In the genomic region with DNA sequence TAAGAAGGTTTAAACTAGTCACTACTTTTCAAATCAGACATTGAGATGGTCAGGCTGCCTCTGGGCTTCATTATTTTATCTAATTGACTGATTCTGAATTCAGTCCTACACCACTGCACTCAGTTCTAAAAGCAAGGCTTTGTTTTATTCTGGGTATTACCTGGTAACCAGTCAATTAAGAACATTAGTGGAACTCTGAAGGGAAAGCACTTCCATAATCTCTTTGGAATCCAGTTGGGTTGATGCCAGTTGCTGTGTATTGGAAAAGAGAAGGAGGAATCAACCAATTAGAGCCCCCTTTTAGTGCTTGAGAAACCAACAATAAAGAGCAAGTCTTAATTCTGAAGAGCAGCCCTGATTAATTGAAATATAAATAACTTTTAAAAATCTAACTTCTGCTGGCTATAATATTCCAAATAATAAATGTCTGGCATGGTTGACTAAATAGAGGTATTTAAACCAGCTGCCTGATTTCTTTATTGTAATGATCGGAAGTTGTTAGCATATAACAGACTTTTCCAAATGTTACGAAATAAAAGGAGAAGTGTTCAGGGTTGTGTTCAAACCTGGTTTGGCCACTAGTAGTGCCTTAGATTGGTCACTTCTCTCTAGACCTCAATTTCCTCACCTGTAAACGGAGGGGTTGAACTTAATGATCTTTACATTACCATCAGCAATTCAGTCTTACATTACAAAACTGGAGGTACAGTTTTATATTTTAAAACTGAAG, we compare ENCODE assay signal across 8 cellular contexts. TPM values are rescaled to one million over a fixed set of nuclear protein-coding genes. Genes with fewer than 3 reads are reported as not detected.
DNase-seq lines count a peak whose midpoint lies in the region; ATAC-seq, FAIRE-seq and TF ChIP-seq lines count a peak whose summit lies in the region.
"Had no signal": no experiment of that assay in that cellular context is flagged by ENCODE, and none has a peak within 500 bp of the region (broad histone marks: within the 10 kb centered on the region; RNA-seq: fewer than 3 reads in every experiment).

No MANE protein-coding gene starts in this region.

- H2BK120ac ChIP-seq in IMR-90 (ENCODE audit: low read depth, low read length), result no peak overlapping the region

- no peak for TF ChIP-seq RAD21 in IMR-90 (IDR thresholded peaks at IDR 0.05; ENCODE audit: low read length)
- no peak for TF ChIP-seq RAD21 in SK-N-SH (IDR thresholded peaks at IDR 0.05; ENCODE audit: low read length)

- H3K9me1 ChIP-seq in IMR-90 (ENCODE audit: insufficient read depth, low read length), result peaks cover 7% of the 10 kb centered on the region; the same call in 1 of the 2 replicates

- no peak overlapping the region; the same call in 1 of the 2 replicates for H3K4ac ChIP-seq in IMR-90 (ENCODE audit: low read depth, low read length)

- TF ChIP-seq EP300 in SK-N-SH (IDR thresholded peaks at IDR 0.05; ENCODE audit: borderline replicate concordance in 1 of 2, low read depth in 1 of 2, low read length in 1 of 2), result no peak

- H2AFZ ChIP-seq in IMR-90 (replicated peaks; ENCODE audit: low read length, poor library complexity) (no peak overlapping the region), SK-N-SH (ENCODE audit: low read depth) (no peak overlapping the region)

- H2BK15ac ChIP-seq in IMR-90 (ENCODE audit: low read depth, low read length), result no peak overlapping the region

- DNase-seq in IMR-90 (peak; percentile 16), SK-N-SH (no peak), right atrium auricular region (ENCODE audit: low spot score) (no peak), ureter (ENCODE audit: low spot score) (no peak), kidney (no peak)
- DNase-seq: activated CD4-positive, alpha-beta T cell treated with anti-CD3 and anti-CD28 coated beads, Interleukin-2, amount 10 ng/mL, durations not matched to agents 7 days and 5 days had no signal

- no peak for TF ChIP-seq POLR2A in IMR-90 (IDR thresholded peaks at IDR 0.05; ENCODE audit: low read depth, low read length)

- FAIRE-seq in kidney (lab: Jason Lieb, UNC), result no peak

- H3K9me3 ChIP-seq in IMR-90 (ENCODE audit: control insufficient read depth, insufficient read depth, low read length) (no peaks in the 10 kb centered on the region), SK-N-SH (no peaks in the 10 kb centered on the region), right atrium auricular region (no peaks in the 10 kb centered on the region), subcutaneous abdominal adipose tissue (ENCODE audit: control insufficient read depth in 5 of 5, low read length in 5 of 5) (no peaks in the 10 kb centered on the region), kidney (ENCODE audit: control insufficient read depth in 1 of 2, low read length in 2 of 2) (no peaks in the 10 kb centered on the region)

- in situ Hi-C loops in IMR-90 (cut with MboI; ENCODE audit: low sequenced_read_pairs), result no loop called here

- POLR2A ChIA-PET in IMR-90 (lab: Charles Lee; ENCODE audit: unreplicated experiment) (no interaction called here), SK-N-SH (lab: Yijun Ruan, JAX) (no interaction called here)

- H4K20me1 ChIP-seq in IMR-90 (ENCODE audit: insufficient read depth, low read length) (no peaks in the 10 kb centered on the region), SK-N-SH (ENCODE audit: insufficient read depth) (no peaks in the 10 kb centered on the region)

- no peak overlapping the region for H3K9ac ChIP-seq in IMR-90 (ENCODE audit: low read depth, low read length)
- peak overlapping the region; percentile 90 for H3K9ac ChIP-seq in SK-N-SH
- H3K9ac ChIP-seq in subcutaneous abdominal adipose tissue (ENCODE audit: low read length in 5 of 5), result peak overlapping the region in 2 of 5 donors; percentile 28 to 72
- H3K9ac ChIP-seq in kidney (ENCODE audit: low read length in 2 of 2), result peak overlapping the region in 1 of 2 donors; percentile 35

- H3K36me3 ChIP-seq in IMR-90 (ENCODE audit: control insufficient read depth, insufficient read depth, low read length) (peaks cover 2% of the 10 kb centered on the region; the same call in 1 of the 2 replicates), SK-N-SH (replicated peaks in 1 of 2; ENCODE audit: control insufficient read depth in 1 of 2, insufficient read depth in 2 of 2, low read length in 1 of 2) (peaks cover 0 to 10% of the 10 kb centered on the region in 2 experiments), right atrium auricular region (no peaks in the 10 kb centered on the region), subcutaneous abdominal adipose tissue (ENCODE audit: control insufficient read depth in 5 of 5, insufficient read depth in 5 of 5, low read length in 5 of 5) (peaks cover 0 to 5% (median 0%) of the 10 kb centered on the region in 5 donors), kidney (ENCODE audit: control insufficient read depth in 1 of 2, insufficient read depth in 2 of 2, low read length in 2 of 2) (peaks cover 0 to 18% of the 10 kb centered on the region in 2 donors)

- no peak overlapping the region for H3K27ac ChIP-seq in IMR-90 (ENCODE audit: insufficient read depth, low read length)
- H3K27ac ChIP-seq in SK-N-SH (ENCODE audit: low read depth in 2 of 2, low read length in 1 of 2), result peak overlapping the region; percentile 94 to 96
- peak overlapping the region; percentile 81 to 86 for H3K27ac ChIP-seq in right atrium auricular region
- H3K27ac ChIP-seq in subcutaneous abdominal adipose tissue (ENCODE audit: low read depth, low read length), result peak overlapping the region; percentile 94
- H3K27ac ChIP-seq in kidney (ENCODE audit: low read depth in 2 of 2, low read length in 2 of 2), result peak overlapping the region in 1 of 2 donors; percentile 78

- H3K27me3 ChIP-seq in IMR-90 (ENCODE audit: control insufficient read depth, insufficient read depth, low read length) (no peaks in the 10 kb centered on the region), SK-N-SH (ENCODE audit: insufficient read depth) (no peaks in the 10 kb centered on the region), right atrium auricular region (no peaks in the 10 kb centered on the region), subcutaneous abdominal adipose tissue (ENCODE audit: control insufficient read depth in 5 of 5, insufficient read depth in 4 of 5, low read length in 5 of 5) (no peaks in the 10 kb centered on the region)

- dilution Hi-C loops in IMR-90 (cut with HindIII; ENCODE audit: low sequenced_read_pairs, unreplicated experiment), result no loop called here

- H3K4me1 ChIP-seq in IMR-90 (ENCODE audit: control insufficient read depth, insufficient read depth, low read length), result peaks cover 9% of the 10 kb centered on the region; the same call in 1 of the 2 replicates
- H3K4me1 ChIP-seq in SK-N-SH (ENCODE audit: control insufficient read depth in 1 of 2, insufficient read depth in 2 of 2, low read depth in 1 of 2, low read length in 1 of 2), result peaks cover 24 to 34% of the 10 kb centered on the region in 2 experiments; a peak in 3 of 4 replicates
- H3K4me1 ChIP-seq in right atrium auricular region, result peaks cover 0 to 91% of the 10 kb centered on the region in 2 donors
- H3K4me1 ChIP-seq in subcutaneous abdominal adipose tissue (ENCODE audit: control insufficient read depth in 5 of 5, insufficient read depth in 5 of 5, low read length in 5 of 5), result peaks cover 0 to 72% (median 52%) of the 10 kb centered on the region in 5 donors
- H3K4me1 ChIP-seq in kidney (ENCODE audit: control insufficient read depth in 1 of 2, insufficient read depth in 1 of 2, low read depth in 1 of 2, low read length in 2 of 2), result peaks cover 33 to 64% of the 10 kb centered on the region in 2 donors

- no peak overlapping the region; the same call in 1 of the 2 replicates for H2BK20ac ChIP-seq in IMR-90 (ENCODE audit: low read depth, low read length)

- H3K9me2 ChIP-seq in SK-N-SH, result no peaks in the 10 kb centered on the region

- no peak overlapping the region for H4K8ac ChIP-seq in IMR-90 (ENCODE audit: low read depth in 2 of 2, low read length in 2 of 2)

- H3K18ac ChIP-seq in IMR-90 (ENCODE audit: low read depth, low read length), result no peak overlapping the region

- 0 out of 2 replicates have a peak overlapping the region, but pooled peaks have one; percentile 16 for H3K23ac ChIP-seq in IMR-90 (ENCODE audit: low read depth, low read length)

- H3K4me3 ChIP-seq in IMR-90 (ENCODE audit: insufficient read depth, low read depth, low read length) (no peak overlapping the region), SK-N-SH (ENCODE audit: low read depth in 2 of 2, low read length in 1 of 2) (peak overlapping the region in 1 of 2 experiments; percentile 30; a peak in 2 of 4 replicates), right atrium auricular region (no peak overlapping the region), subcutaneous abdominal adipose tissue (ENCODE audit: low read depth in 1 of 5, low read length in 5 of 5) (no peak overlapping the region), kidney (ENCODE audit: low read length in 2 of 2) (no peak overlapping the region)

- H3F3A ChIP-seq in SK-N-SH (replicated peaks; ENCODE audit: insufficient read depth), result peaks cover 17% of the 10 kb centered on the region

- no CpG with 5 or more reads among the region's 3 CpGs for WGBS in IMR-90 (ENCODE audit: extremely low coverage in 2 of 2, insufficient read length in 1 of 2), 2 experiments
- WGBS in SK-N-SH (ENCODE audit: low lambda C conversion rate), result 89% methylated on average over 3 of the region's 3 CpGs

- BruUV-seq in IMR-90 (replicated peaks; lab: Mats Ljungman, UMichigan), result no TSS peak

- ATAC-seq in IMR-90 (ENCODE audit: low read depth), result no peak
- ATAC-seq in HG03025 (IDR thresholded peaks at IDR 0.05; ENCODE audit: low FRiP score, unreplicated experiment), result no peak

- CTCF ChIA-PET in IMR-90 (lab: Yijun Ruan, JAX), result no interaction called here
- CTCF ChIA-PET in SK-N-SH (lab: Yijun Ruan, JAX), result no interaction called here

- no peak overlapping the region for H2AK5ac ChIP-seq in IMR-90 (ENCODE audit: low read depth, low read length)

- H3K4me2 ChIP-seq in IMR-90 (ENCODE audit: low read depth, low read length) (no peak overlapping the region), SK-N-SH (peak overlapping the region; percentile 79)

- H3K79me1 ChIP-seq in IMR-90 (ENCODE audit: low read depth in 1 of 2, low read length in 2 of 2), result peaks cover 15 to 40% of the 10 kb centered on the region in 2 experiments

- no peak overlapping the region for H3K56ac ChIP-seq in IMR-90 (ENCODE audit: extremely low read depth, insufficient read depth, low read length)

- TF ChIP-seq CTCF in IMR-90 (conservative IDR thresholded peaks at IDR 0.05; ENCODE audit: low read depth, low read length), result no peak
- TF ChIP-seq CTCF in SK-N-SH (IDR thresholded peaks at IDR 0.05), result no peak
- TF ChIP-seq CTCF in right atrium auricular region (IDR thresholded peaks at IDR 0.05), result peak in 1 of 2 donors; percentile 20
- no peak for TF ChIP-seq CTCF in kidney (IDR thresholded peaks at IDR 0.05; ENCODE audit: borderline replicate concordance, extremely low read depth, insufficient read depth)

- H4K5ac ChIP-seq in IMR-90 (ENCODE audit: low read depth, low read length), result no peak overlapping the region

- H2AK9ac ChIP-seq in IMR-90 (replicated peaks; ENCODE audit: low read depth, low read length, poor library complexity), result no peak overlapping the region

- no peak overlapping the region for H3K14ac ChIP-seq in IMR-90 (replicated peaks; ENCODE audit: low read depth, low read length)

- H3K79me2 ChIP-seq in SK-N-SH (ENCODE audit: insufficient read depth), result peaks cover 71% of the 10 kb centered on the region

- H4K91ac ChIP-seq in IMR-90 (ENCODE audit: insufficient read depth, low read depth, low read length), result no peak overlapping the region

- H2BK5ac ChIP-seq in IMR-90 (ENCODE audit: low read depth, low read length, poor library complexity, severe bottlenecking), result peak overlapping the region; percentile 31

- intact Hi-C loops in IMR-90 (cut with micrococcal nuclease), result no loop called here
- intact Hi-C loops in kidney (cut with DNase I), result no loop called here

RNA-seq across cellular contexts. Expression of gene CPEB4, which starts 32.0 kb away (rescaled TPM):
- total RNA-seq in IMR-90 (2012; rRNA removed), result 22.6 and 24.2 TPM in 2 replicates
- 7.8 and 8.5 TPM in 2 replicates for polyA plus RNA-seq in IMR-90 (2012; rRNA removed)
- 2.8 and 2.9 TPM in 2 replicates for polyA plus RNA-seq in IMR-90 (2012; cell fraction: cytosol; rRNA removed)
- polyA plus RNA-seq in IMR-90 (2012; cell fraction: nucleus; rRNA removed; ENCODE audit: low replicate concordance), result 3.1 and 21.7 TPM in 2 replicates
- polyA plus RNA-seq in SK-N-SH (2012; rRNA removed), result 6.8 and 9.4 TPM in 2 replicates
- 6.7 and 7.2 TPM in 2 replicates for polyA plus RNA-seq in SK-N-SH (2012; cell fraction: cytosol; rRNA removed)
- polyA plus RNA-seq in SK-N-SH (2012; cell fraction: nucleus; rRNA removed), result 6.8 and 11.4 TPM in 2 replicates
- 100 to 1,000 TPM in 1 of 2 donors, 10 to 100 TPM in 1; 79.5 to 127 TPM for total RNA-seq in right atrium auricular region
- total RNA-seq in ureter, result 56.4 TPM
- total RNA-seq in kidney, result 73.0 TPM
- polyA plus RNA-seq in kidney (ENCODE audit: insufficient read depth, low read depth, low replicate concordance), result 9.5 TPM
